16 cellular contexts compared by ENCODE assay signal in genomic region chr12:116161588-116161987, GRCh38.
DNase-seq lines count a peak whose midpoint lies in the region; TF ChIP-seq lines count a peak whose summit lies in the region.
"Had no signal": no experiment of that assay in that cellular context is flagged by ENCODE, and none has a peak within 500 bp of the region (broad histone marks: within the 10 kb centered on the region; RNA-seq: fewer than 3 reads in every experiment).

No MANE protein-coding gene starts in this region.

- no peaks in the 10 kb centered on the region; the same call in 1 of the 2 replicates for H3K9me2 ChIP-seq in PC-9 (ENCODE audit: insufficient read depth)

- H3K36me3 ChIP-seq in PC-9 (ENCODE audit: low read depth) (no peaks in the 10 kb centered on the region), fibroblast of lung (ENCODE audit: control insufficient read depth, insufficient read depth, low read length) (no peaks in the 10 kb centered on the region), osteoblast (ENCODE audit: insufficient read depth, low read length) (no peaks in the 10 kb centered on the region)
- H3K36me3 ChIP-seq: esophagus muscularis mucosa had no signal

- H2AFZ ChIP-seq in PC-9, result no peak overlapping the region
- H2AFZ ChIP-seq in fibroblast of lung (ENCODE audit: low read length), result no peak overlapping the region
- H2AFZ ChIP-seq in osteoblast (ENCODE audit: low read length), result no peak overlapping the region

- DNase-seq in HCEC 1CT, result peak; percentile 27
- DNase-seq in PC-9, result no peak
- DNase-seq in fibroblast of lung (ENCODE audit: low read depth in 2 of 2), result peak; percentile 46 to 82
- DNase-seq in osteoblast (ENCODE audit: insufficient read length, low spot score, missing footprints), result no peak
- DNase-seq in NCI-H1930 (lab: John Stamatoyannopoulos, UW), result no peak
- DNase-seq in ecto neural progenitor cell (ENCODE audit: low spot score), result no peak
- DNase-seq in C1 segment of cervical spinal cord (lab: John Stamatoyannopoulos, UW), result no peak
- DNase-seq: activated CD4-positive, CD25-positive, alpha-beta regulatory T cell; anterior cingulate cortex; DMS153; MM.1S; NCI-H2081; retina; substantia nigra had no signal

- H3K79me2 ChIP-seq in PC-9 (ENCODE audit: low read depth) (peaks cover 95% of the 10 kb centered on the region), fibroblast of lung (ENCODE audit: control insufficient read depth, insufficient read depth, low read length) (peaks cover 81% of the 10 kb centered on the region), osteoblast (ENCODE audit: insufficient read depth, low read length) (peaks cover 98% of the 10 kb centered on the region)

- H3K27me3 ChIP-seq in PC-9 (ENCODE audit: insufficient read depth, low read depth) (no peaks in the 10 kb centered on the region), fibroblast of lung (ENCODE audit: control insufficient read depth, insufficient read depth, low read length) (no peaks in the 10 kb centered on the region), osteoblast (ENCODE audit: insufficient read depth, low read length) (no peaks in the 10 kb centered on the region)
- H3K27me3 ChIP-seq: esophagus muscularis mucosa had no signal

- TF ChIP-seq CTCF in PC-9 (conservative IDR thresholded peaks at IDR 0.05) (no peak), fibroblast of lung (conservative IDR thresholded peaks at IDR 0.05 in 1 of 2, IDR thresholded peaks at IDR 0.05 in 1 of 2; ENCODE audit: low read depth in 1 of 2, low read length in 2 of 2) (peak in 1 of 2 donors; percentile 10), osteoblast (IDR thresholded peaks at IDR 0.05; ENCODE audit: extremely low read depth, low read depth, low read length) (no peak)

- peaks cover 38% of the 10 kb centered on the region for H3F3A ChIP-seq in PC-9 (ENCODE audit: insufficient read depth, low read depth)

- H3K4me1 ChIP-seq in PC-9 (replicated peaks; ENCODE audit: insufficient read depth) (peaks cover 63% of the 10 kb centered on the region), fibroblast of lung (ENCODE audit: control insufficient read depth, extremely low read depth, insufficient read depth, low read length) (peaks cover 13% of the 10 kb centered on the region), osteoblast (ENCODE audit: insufficient read depth, low read length) (peaks cover 54% of the 10 kb centered on the region)

- H3K9me3 ChIP-seq in PC-9 (ENCODE audit: insufficient read depth, low read depth), result no peaks in the 10 kb centered on the region
- no peaks in the 10 kb centered on the region for H3K9me3 ChIP-seq in fibroblast of lung (ENCODE audit: control insufficient read depth, insufficient read depth, low read depth, low read length)
- H3K9me3 ChIP-seq in osteoblast (ENCODE audit: low read depth, low read length), result no peaks in the 10 kb centered on the region
- H3K9me3 ChIP-seq: esophagus muscularis mucosa had no signal

- H3K4me3 ChIP-seq in PC-9 (no peak overlapping the region), fibroblast of lung (replicated peaks in 1 of 4; ENCODE audit: control extremely low read depth in 1 of 4, insufficient read depth in 1 of 4, low read depth in 3 of 4, low read length in 4 of 4) (no peak overlapping the region), osteoblast (ENCODE audit: insufficient read depth, low read length) (no peak overlapping the region)
- H3K4me3 ChIP-seq: coronary artery, esophagus muscularis mucosa had no signal

- H3K9ac ChIP-seq in fibroblast of lung (ENCODE audit: insufficient read depth, low read length), result no peak overlapping the region

- H3K4me2 ChIP-seq in PC-9 (no peak overlapping the region), fibroblast of lung (ENCODE audit: extremely low read depth, insufficient read depth, low read length) (no peak overlapping the region), osteoblast (ENCODE audit: insufficient read depth, low read length) (no peak overlapping the region)

- POLR2A ChIA-PET in PC-9 (lab: Charles Lee; ENCODE audit: unreplicated experiment), result no interaction called here

- H3K27ac ChIP-seq in PC-9, result peak overlapping the region; percentile 78; the same call in 1 of the 2 replicates
- H3K27ac ChIP-seq in fibroblast of lung (ENCODE audit: insufficient read depth, low read length), result no peak overlapping the region
- H3K27ac ChIP-seq in osteoblast (ENCODE audit: low read depth, low read length), result peak overlapping the region; percentile 48
- H3K27ac ChIP-seq: coronary artery, esophagus muscularis mucosa had no signal

- intact Hi-C loops in PC-9 (cut with micrococcal nuclease; ENCODE audit: unreplicated experiment), result no loop called here

- BruUV-seq in PC-9 (replicated peaks; lab: Mats Ljungman, UMichigan), result no TSS peak

- H4K20me1 ChIP-seq in PC-9 (ENCODE audit: insufficient read depth) (peaks cover 34% of the 10 kb centered on the region), fibroblast of lung (ENCODE audit: control insufficient read depth, extremely low read depth, insufficient read depth, low read length) (peaks cover 20% of the 10 kb centered on the region), osteoblast (ENCODE audit: insufficient read depth, low read length) (peaks cover 95% of the 10 kb centered on the region)

- CTCF ChIA-PET in PC-9 (lab: Charles Lee), result interaction anchor here (0.6 kb wide), 1 partner anchor 536 kb away, joined by 6 read pairs; no protein-coding TSS in a partner anchor

Comparison
In these comparisons a context has a peak if more than half of its experiments do, and no peak if none do; other contexts are left out.
1. DNase-seq: peak in HCEC 1CT (single experiment) and fibroblast of lung (2 of 2); none in PC-9 (0 of 2), osteoblast (single experiment), NCI-H1930 (0 of 2), ecto neural progenitor cell (single experiment) and C1 segment of cervical spinal cord (0 of 14).